ENCODE assay signal across 7 cellular contexts in genomic region chr1:201882665-201883132, GRCh38. TPM values are rescaled to one million over a fixed set of nuclear protein-coding genes. Genes with fewer than 3 reads are reported as not detected.
DNase-seq lines count a peak whose midpoint lies in the region; ATAC-seq, FAIRE-seq and TF ChIP-seq lines count a peak whose summit lies in the region.

No MANE protein-coding gene starts in this region.

- POLR2A ChIA-PET in CD8-positive, alpha-beta memory T cell (lab: Charles Lee), result interaction anchor here (0.5 kb wide), 1 partner anchor 11 kb away, joined by 3 read pairs; no protein-coding TSS in a partner anchor

- TF ChIP-seq CTCF in lower lobe of right lung (IDR thresholded peaks at IDR 0.05), result no peak

- no peaks in the 10 kb centered on the region for H3K36me3 ChIP-seq in lower lobe of right lung
- H3K36me3 ChIP-seq in CD8-positive, alpha-beta memory T cell (ENCODE audit: insufficient read depth, low read length), result no peaks in the 10 kb centered on the region

- ATAC-seq in lower lobe of right lung, result peak; percentile 18 to 71
- no peak for ATAC-seq in HG02642 (IDR thresholded peaks at IDR 0.05; ENCODE audit: poor library complexity, unreplicated experiment)

- H3K4me1 Mint-ChIP-seq in CD8-positive, alpha-beta memory T cell, result no peaks in the 10 kb centered on the region

- no peaks in the 10 kb centered on the region for H3K9me3 ChIP-seq in lower lobe of right lung
- no peaks in the 10 kb centered on the region for H3K9me3 ChIP-seq in CD8-positive, alpha-beta memory T cell (ENCODE audit: low read length)

- H3K36me3 Mint-ChIP-seq in CD8-positive, alpha-beta memory T cell, result no peaks in the 10 kb centered on the region

- H3K27me3 ChIP-seq in lower lobe of right lung (ENCODE audit: low read depth), result no peaks in the 10 kb centered on the region
- peaks cover 2% of the 10 kb centered on the region for H3K27me3 ChIP-seq in CD8-positive, alpha-beta memory T cell (ENCODE audit: insufficient read depth, low read length, poor library complexity, severe bottlenecking)

- peaks cover 21% of the 10 kb centered on the region for H3K4me1 ChIP-seq in lower lobe of right lung
- no peaks in the 10 kb centered on the region for H3K4me1 ChIP-seq in CD8-positive, alpha-beta memory T cell (ENCODE audit: insufficient read depth, low read length)

- H3K9me3 Mint-ChIP-seq in CD8-positive, alpha-beta memory T cell, result no peaks in the 10 kb centered on the region

- H3K27ac ChIP-seq in lower lobe of right lung, result no peak overlapping the region
- no peak overlapping the region for H3K27ac ChIP-seq in CD8-positive, alpha-beta memory T cell (ENCODE audit: low read depth, low read length)

- peak; percentile 62 for FAIRE-seq in GM18507 (lab: Jason Lieb, UNC)

- H3K27ac Mint-ChIP-seq in CD8-positive, alpha-beta memory T cell, result no peak overlapping the region

- peaks cover 8 to 11% of the 10 kb centered on the region in 2 donors for H3K27me3 Mint-ChIP-seq in CD8-positive, alpha-beta memory T cell

- DNase-seq in GM18507 (ENCODE audit: extremely low spot score, insufficient read length, low read depth), result no peak
- peak; percentile 54 for DNase-seq in HPDE6-E6E7 (ENCODE audit: extremely low spot score)
- DNase-seq in activated CD4-positive, CD25-positive, alpha-beta regulatory T cell treated with anti-CD3 and anti-CD28 coated beads, Interleukin-2, amount 50 U/mL, for 72 hours, result peak; percentile 12
- DNase-seq in lower lobe of right lung, result no peak
- no peak for DNase-seq in stimulated activated naive CD4-positive, alpha-beta T cell treated with Interleukin-2 at 50 U/mL for 16 hours (lab: John Stamatoyannopoulos, UW)
- DNase-seq in CD8-positive, alpha-beta memory T cell, result no peak

- H3K4me3 Mint-ChIP-seq in CD8-positive, alpha-beta memory T cell, result no peak overlapping the region

- CTCF ChIA-PET in CD8-positive, alpha-beta memory T cell (lab: Charles Lee), result interaction anchor here (1.4 to 6.0 kb wide), 2 partner anchors 12 to 15 kb away, joined by 4 to 45 read pairs; no protein-coding TSS in a partner anchor

- H3K4me3 ChIP-seq in lower lobe of right lung, result no peak overlapping the region
- H3K4me3 ChIP-seq in CD8-positive, alpha-beta memory T cell (ENCODE audit: low read length), result no peak overlapping the region

- intact Hi-C loops in lower lobe of right lung (cut with DNase I), result no loop called here

RNA-seq across cellular contexts. Expression of gene SHISA4, which starts 6.0 kb away (rescaled TPM):
- total RNA-seq in lower lobe of right lung, result 7.8 TPM
- total RNA-seq in CD8-positive, alpha-beta memory T cell, result under 1 TPM; 0.24 to 0.88 TPM
- polyA plus RNA-seq in CD8-positive, alpha-beta memory T cell, result 0.41 TPM

RNA-seq across cellular contexts. Expression of gene IPO9, which starts 53.7 kb away (rescaled TPM):
- 34.1 TPM for total RNA-seq in lower lobe of right lung
- total RNA-seq in CD8-positive, alpha-beta memory T cell, result 10 to 100 TPM; 65.2 to 71.2 TPM
- 27.8 TPM for polyA plus RNA-seq in CD8-positive, alpha-beta memory T cell

Comparison
In these comparisons a context has a peak if more than half of its experiments do, and no peak if none do; other contexts are left out.
1. DNase-seq: peak in HPDE6-E6E7 (single experiment) and activated CD4-positive, CD25-positive, alpha-beta regulatory T cell treated with anti-CD3 and anti-CD28 coated beads, Interleukin-2, amount 50 U/mL, for 72 hours (single experiment); none in GM18507 (single experiment), lower lobe of right lung (single experiment), stimulated activated naive CD4-positive, alpha-beta T cell treated with Interleukin-2 at 50 U/mL for 16 hours (single experiment) and CD8-positive, alpha-beta memory T cell (0 of 5).